ENCODE assay signal across 21 cellular contexts in genomic region chr10:132441818-132442217, GRCh38. TPM values are rescaled to one million over a fixed set of nuclear protein-coding genes. Genes with fewer than 3 reads are reported as not detected.
DNase-seq lines count a peak whose midpoint lies in the region; ATAC-seq and TF ChIP-seq lines count a peak whose summit lies in the region.
"Had no signal": no experiment of that assay in that cellular context is flagged by ENCODE, and none has a peak within 500 bp of the region (broad histone marks: within the 10 kb centered on the region; RNA-seq: fewer than 3 reads in every experiment).

No MANE protein-coding gene starts in this region.

- H3K18ac ChIP-seq in mesenchymal stem cell (ENCODE audit: low read depth in 1 of 2, low read length in 2 of 2) = no peak overlapping the region

- peaks cover 0 to 5% of the 10 kb centered on the region in 2 experiments for H3K27me3 ChIP-seq in mesenchymal stem cell (ENCODE audit: control insufficient read depth in 1 of 2, insufficient read depth in 1 of 2, low read length in 2 of 2)
- H3K27me3 ChIP-seq in esophagus squamous epithelium = no peaks in the 10 kb centered on the region

- no peak overlapping the region for H3K4me3 Mint-ChIP-seq in activated CD4-positive, alpha-beta T cell treated with anti-CD3 and anti-CD28 coated beads, Interleukin-2, amount 10 ng/mL, durations not matched to agents 24 days and 14 days
- no peak overlapping the region for H3K4me3 Mint-ChIP-seq in WTC11
- no peak overlapping the region for H3K4me3 Mint-ChIP-seq in stimulated activated effector memory CD8-positive, alpha-beta T cell treated with anti-CD3 and anti-CD28 coated beads, Interleukin-12 subunit alpha, Interleukin-12 subunit beta, amount 100 ng/mL, for 72 hours
- H3K4me3 Mint-ChIP-seq: IgD-negative memory B cell had no signal

- H4K8ac ChIP-seq in mesenchymal stem cell (ENCODE audit: low read length) = no peak overlapping the region

- no peak for DNase-seq in activated CD4-positive, alpha-beta T cell treated with anti-CD3 and anti-CD28 coated beads, Interleukin-2, amount 10 ng/mL, durations not matched to agents 24 days and 14 days
- no peak for DNase-seq in activated CD4-positive, alpha-beta T cell treated with anti-CD3 and anti-CD28 coated beads for 1 hour
- DNase-seq in WTC11 (ENCODE audit: low spot score) = no peak
- no peak for DNase-seq in mesenchymal stem cell
- no peak for DNase-seq in stimulated activated effector memory CD8-positive, alpha-beta T cell treated with anti-CD3 and anti-CD28 coated beads, Interleukin-12 subunit alpha, Interleukin-12 subunit beta, amount 100 ng/mL, for 72 hours (ENCODE audit: low spot score in 2 of 2)
- no peak for DNase-seq in esophagus squamous epithelium (lab: John Stamatoyannopoulos, UW)
- DNase-seq in NCI-H146 treated with DMSO at 0.1 percent for 48 hours (lab: John Stamatoyannopoulos, UW; ENCODE audit: unreplicated experiment) = no peak
- DNase-seq: activated CD4-positive, alpha-beta T cell treated with anti-CD3 and anti-CD28 coated beads for 48 hours; aorta; DMS 273 treated with DMSO at 0.1 percent for 48 hours; effector CD4-positive, alpha-beta T cell; hypothalamus; NCI-H1436; NCI-H2171; NCI-H526; stimulated activated CD4-positive, alpha-beta T cell treated with anti-CD3 and anti-CD28 coated beads, Interleukin-4, amount 100 ng/mL, for 1 hour had no signal

- POLR2A ChIA-PET in WTC11 (lab: Charles Lee) = no interaction called here

- H3K14ac ChIP-seq in mesenchymal stem cell (ENCODE audit: low read length in 2 of 2) = no peak overlapping the region

- H3K4me2 ChIP-seq in mesenchymal stem cell (ENCODE audit: low read length, poor library complexity, severe bottlenecking) = no peak overlapping the region
- H3K4me2 ChIP-seq: smooth muscle cell had no signal

- no peaks in the 10 kb centered on the region for H3K27me3 Mint-ChIP-seq in activated CD4-positive, alpha-beta T cell treated with anti-CD3 and anti-CD28 coated beads, Interleukin-2, amount 10 ng/mL, durations not matched to agents 24 days and 14 days
- H3K27me3 Mint-ChIP-seq in WTC11 (ENCODE audit: low read depth) = no peaks in the 10 kb centered on the region
- H3K27me3 Mint-ChIP-seq: IgD-negative memory B cell had no signal

- CTCF ChIA-PET in WTC11 (lab: Charles Lee) = interaction anchor here (1.0 to 1.3 kb wide), 2 partner anchors 23 to 146 kb away, joined by 3 read pairs; no protein-coding TSS in a partner anchor

- H2AFZ ChIP-seq in mesenchymal stem cell (ENCODE audit: low read depth, low read length) = no peak overlapping the region

- no peaks in the 10 kb centered on the region for H3K9me3 ChIP-seq in mesenchymal stem cell (ENCODE audit: control insufficient read depth, low read length)
- no peaks in the 10 kb centered on the region for H3K9me3 ChIP-seq in esophagus squamous epithelium

- H3K4ac ChIP-seq in mesenchymal stem cell (ENCODE audit: low read depth in 1 of 2, low read length in 2 of 2) = no peak overlapping the region

- H3K9me3 Mint-ChIP-seq in activated CD4-positive, alpha-beta T cell treated with anti-CD3 and anti-CD28 coated beads, Interleukin-2, amount 10 ng/mL, durations not matched to agents 24 days and 14 days = no peaks in the 10 kb centered on the region
- H3K9me3 Mint-ChIP-seq in WTC11 = peaks cover 9% of the 10 kb centered on the region; the same call in 1 of the 2 replicates
- H3K9me3 Mint-ChIP-seq in stimulated activated effector memory CD8-positive, alpha-beta T cell treated with anti-CD3 and anti-CD28 coated beads, Interleukin-12 subunit alpha, Interleukin-12 subunit beta, amount 100 ng/mL, for 72 hours = no peaks in the 10 kb centered on the region
- H3K9me3 Mint-ChIP-seq: IgD-negative memory B cell had no signal

- no peak overlapping the region for H3K4me3 ChIP-seq in mesenchymal stem cell (ENCODE audit: insufficient read depth in 1 of 2, low read depth in 1 of 2, low read length in 2 of 2)
- no peak overlapping the region for H3K4me3 ChIP-seq in esophagus squamous epithelium
- H3K4me3 ChIP-seq: SK-N-MC, smooth muscle cell had no signal

- H4K91ac ChIP-seq in mesenchymal stem cell (ENCODE audit: low read length) = peak overlapping the region; percentile 54

- WGBS in mesenchymal stem cell = 97% methylated on average over 16 of the region's 16 CpGs
- 89 to 96% methylated on average over 16 of the region's 16 CpGs for WGBS in esophagus squamous epithelium, 2 donors

- no peak overlapping the region for H2BK12ac ChIP-seq in mesenchymal stem cell (ENCODE audit: low read length in 2 of 2)

- no peak overlapping the region for H3K9ac ChIP-seq in mesenchymal stem cell (ENCODE audit: low read length)

- H3K23ac ChIP-seq in mesenchymal stem cell (ENCODE audit: low read length in 2 of 2) = no peak overlapping the region

- no peak for TF ChIP-seq POLR2A in esophagus squamous epithelium (IDR thresholded peaks at IDR 0.05)

- H2BK5ac ChIP-seq in mesenchymal stem cell (ENCODE audit: low read depth, low read length, poor library complexity, severe bottlenecking) = no peak overlapping the region

- peaks cover 18% of the 10 kb centered on the region for H3K4me1 Mint-ChIP-seq in activated CD4-positive, alpha-beta T cell treated with anti-CD3 and anti-CD28 coated beads, Interleukin-2, amount 10 ng/mL, durations not matched to agents 24 days and 14 days
- peaks cover 14% of the 10 kb centered on the region for H3K4me1 Mint-ChIP-seq in WTC11
- peaks cover 32% of the 10 kb centered on the region for H3K4me1 Mint-ChIP-seq in stimulated activated effector memory CD8-positive, alpha-beta T cell treated with anti-CD3 and anti-CD28 coated beads, Interleukin-12 subunit alpha, Interleukin-12 subunit beta, amount 100 ng/mL, for 72 hours

- TF ChIP-seq CTCF in WTC11 (IDR thresholded peaks at IDR 0.05) = no peak
- no peak for TF ChIP-seq CTCF in esophagus squamous epithelium (IDR thresholded peaks at IDR 0.05)

- H3K36me3 ChIP-seq in mesenchymal stem cell (ENCODE audit: control insufficient read depth in 1 of 2, insufficient read depth in 2 of 2, low read depth in 1 of 2, low read length in 2 of 2) = peaks cover 0 to 10% of the 10 kb centered on the region in 2 experiments
- H3K36me3 ChIP-seq in esophagus squamous epithelium = no peaks in the 10 kb centered on the region

- H3K4me1 ChIP-seq in mesenchymal stem cell (ENCODE audit: control insufficient read depth, insufficient read depth, low read depth, low read length) (peaks cover 53% of the 10 kb centered on the region), esophagus squamous epithelium (peaks cover 5 to 12% (median 6%) of the 10 kb centered on the region in 3 donors)

- no peak overlapping the region for H3K27ac ChIP-seq in mesenchymal stem cell (ENCODE audit: low read length, poor library complexity, severe bottlenecking)
- H3K27ac ChIP-seq in esophagus squamous epithelium = no peak overlapping the region
- H3K27ac ChIP-seq: HL-60, SK-N-MC had no signal

- H2BK15ac ChIP-seq in mesenchymal stem cell (ENCODE audit: low read depth, poor library complexity, severe bottlenecking) = no peak overlapping the region

- intact Hi-C loops in activated CD4-positive, alpha-beta T cell treated with anti-CD3 and anti-CD28 coated beads, Interleukin-2, amount 10 ng/mL, durations not matched to agents 24 days and 14 days (cut with micrococcal nuclease) = loop anchor here (10.0 kb wide), 2 partner anchors 257 to 537 kb away; partner anchors contain the start of genes DPYSL4 and PPP2R2D
- intact Hi-C loops in esophagus squamous epithelium (cut with DNase I) = no loop called here

- peak overlapping the region; percentile 64 for H3K27ac Mint-ChIP-seq in activated CD4-positive, alpha-beta T cell treated with anti-CD3 and anti-CD28 coated beads, Interleukin-2, amount 10 ng/mL, durations not matched to agents 24 days and 14 days
- H3K27ac Mint-ChIP-seq in WTC11 = peak overlapping the region; percentile 92
- peak overlapping the region; percentile 38 for H3K27ac Mint-ChIP-seq in stimulated activated effector memory CD8-positive, alpha-beta T cell treated with anti-CD3 and anti-CD28 coated beads, Interleukin-12 subunit alpha, Interleukin-12 subunit beta, amount 100 ng/mL, for 72 hours

- H3K79me1 ChIP-seq in mesenchymal stem cell (replicated peaks; ENCODE audit: low read length, poor library complexity, severe bottlenecking) = no peaks in the 10 kb centered on the region

- H2BK120ac ChIP-seq in mesenchymal stem cell (ENCODE audit: low read depth, low read length) = no peak overlapping the region

- ATAC-seq in WTC11 (no peak), HG03571 (IDR thresholded peaks at IDR 0.05; ENCODE audit: unreplicated experiment) (no peak)
- no peak for ATAC-seq in stimulated activated effector memory CD8-positive, alpha-beta T cell treated with anti-CD3 and anti-CD28 coated beads, Interleukin-12 subunit alpha, Interleukin-12 subunit beta, amount 100 ng/mL, for 72 hours

- H2AK5ac ChIP-seq in mesenchymal stem cell (ENCODE audit: low read length, severe bottlenecking) = no peak overlapping the region

- H3K36me3 Mint-ChIP-seq in activated CD4-positive, alpha-beta T cell treated with anti-CD3 and anti-CD28 coated beads, Interleukin-2, amount 10 ng/mL, durations not matched to agents 24 days and 14 days (ENCODE audit: low read depth) = no peaks in the 10 kb centered on the region
- no peaks in the 10 kb centered on the region for H3K36me3 Mint-ChIP-seq in WTC11
- no peaks in the 10 kb centered on the region for H3K36me3 Mint-ChIP-seq in stimulated activated effector memory CD8-positive, alpha-beta T cell treated with anti-CD3 and anti-CD28 coated beads, Interleukin-12 subunit alpha, Interleukin-12 subunit beta, amount 100 ng/mL, for 72 hours
- H3K36me3 Mint-ChIP-seq: IgD-negative memory B cell had no signal

TF ChIP-seq in WTC11, 78 proteins besides CTCF, POLR2A, EP300 and RAD21 (continues in another document):
- no peak for TF ChIP-seq MLX (CRISPR knock-in tag; IDR thresholded peaks at IDR 0.05)

RNA-seq across cellular contexts. Expression of gene PWWP2B, which starts 44.8 kb away (rescaled TPM):
- total RNA-seq in activated CD4-positive, alpha-beta T cell treated with anti-CD3 and anti-CD28 coated beads, Interleukin-2, amount 10 ng/mL, durations not matched to agents 24 days and 14 days = 4.9 and 5.0 TPM in 2 replicates
- total RNA-seq in WTC11 (2021) = 12.2 to 14.1 TPM (median 13.6 TPM) in 3 replicates
- 9.8 TPM for polyA plus RNA-seq in mesenchymal stem cell (2013, experiment 1 of 2)
- 9.5 TPM for polyA plus RNA-seq in mesenchymal stem cell (2013, experiment 2 of 2)
- total RNA-seq in esophagus squamous epithelium = 10 to 100 TPM; 14.9 to 27.3 (median 16.7) TPM

Comparison
In these comparisons a context has a peak if more than half of its experiments do, and no peak if none do; other contexts are left out.
1. H3K27ac Mint-ChIP-seq: peak in every context shown above with its lines; median percentile 92 in WTC11; 64 in activated CD4-positive, alpha-beta T cell treated with anti-CD3 and anti-CD28 coated beads, Interleukin-2, amount 10 ng/mL, durations not matched to agents 24 days and 14 days; 38 in stimulated activated effector memory CD8-positive, alpha-beta T cell treated with anti-CD3 and anti-CD28 coated beads, Interleukin-12 subunit alpha, Interleukin-12 subunit beta, amount 100 ng/mL, for 72 hours.